ENCODE assay signal across 20 cellular contexts in the genomic region with DNA sequence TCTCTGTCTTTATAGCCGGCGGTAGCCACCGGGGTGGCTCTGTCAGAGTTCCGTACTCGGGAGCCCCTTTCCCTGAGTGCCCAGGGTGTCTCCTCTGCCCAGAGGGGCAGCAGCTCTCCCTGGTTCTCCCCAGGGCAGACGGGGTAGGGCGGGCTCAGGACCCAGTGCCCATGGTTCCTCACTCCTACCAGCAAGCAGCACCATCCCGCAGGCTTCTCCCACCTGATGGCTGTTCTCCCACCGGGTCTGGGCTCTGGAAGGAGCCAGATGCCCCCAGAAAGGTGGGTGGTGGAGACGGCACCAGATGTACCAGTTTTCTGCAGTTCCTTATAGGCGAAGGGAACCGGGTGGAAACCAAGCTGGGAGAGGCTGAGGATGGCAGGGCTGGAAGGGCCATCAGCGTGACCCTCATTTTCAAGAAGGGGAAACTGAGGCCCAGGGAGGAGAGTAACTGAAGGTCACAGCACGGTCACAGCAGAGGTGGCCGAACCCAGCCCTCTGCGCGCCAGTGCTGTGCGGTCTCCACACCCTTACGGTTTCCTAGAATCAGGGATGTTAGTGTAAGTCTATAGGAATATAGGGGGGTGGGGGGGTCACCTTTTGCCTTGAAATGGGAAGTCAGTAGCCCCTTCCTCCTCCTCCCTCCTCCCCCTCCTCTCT.
DNase-seq lines count a peak whose midpoint lies in the region; ATAC-seq and TF ChIP-seq lines count a peak whose summit lies in the region.
"Had no signal": no experiment of that assay in that cellular context is flagged by ENCODE, and none has a peak within 500 bp of the region (broad histone marks: within the 10 kb centered on the region; RNA-seq: fewer than 3 reads in every experiment).

No MANE protein-coding gene starts in this region.

- DNase-seq in left ventricle myocardium superior (peak; percentile 10), left ventricle myocardium inferior (no peak), lower lobe of right lung (peak; percentile 36), NCI-H1105 treated with DMSO at 0.1 percent for 48 hours (lab: John Stamatoyannopoulos, UW) (no peak), endothelial cell (ENCODE audit: low spot score) (no peak)
- DNase-seq: 8988T; ACHN; C1 segment of cervical spinal cord; Calu3; CD4-positive, alpha-beta memory T cell; COR-L47; DMS53; DMS79 treated with DMSO at 0.1 percent for 48 hours; GF-D8; GOT3; H7; HCEC 1CT had no signal

- H3K4me3 Mint-ChIP-seq in dendritic cell treated with granulocyte-macrophage colony-stimulating factor and Interleukin-4, amounts not matched to agents 40 ng/mL and 50 ng/mL, for 4 days = no peak overlapping the region
- H3K4me3 Mint-ChIP-seq in endothelial cell (ENCODE audit: unreplicated experiment) = no peak overlapping the region
- H3K4me3 Mint-ChIP-seq: CD4-positive, alpha-beta memory T cell had no signal

- no peaks in the 10 kb centered on the region for H3K36me3 Mint-ChIP-seq in dendritic cell treated with granulocyte-macrophage colony-stimulating factor and Interleukin-4, amounts not matched to agents 40 ng/mL and 50 ng/mL, for 4 days (ENCODE audit: low read depth)
- H3K36me3 Mint-ChIP-seq in endothelial cell (ENCODE audit: low read depth, unreplicated experiment) = no peaks in the 10 kb centered on the region
- H3K36me3 Mint-ChIP-seq: CD4-positive, alpha-beta memory T cell had no signal

- no peaks in the 10 kb centered on the region for H3K9me3 Mint-ChIP-seq in dendritic cell treated with granulocyte-macrophage colony-stimulating factor and Interleukin-4, amounts not matched to agents 40 ng/mL and 50 ng/mL, for 4 days
- no peaks in the 10 kb centered on the region for H3K9me3 Mint-ChIP-seq in endothelial cell (ENCODE audit: unreplicated experiment)
- H3K9me3 Mint-ChIP-seq: CD4-positive, alpha-beta memory T cell had no signal

- H3K27ac Mint-ChIP-seq in dendritic cell treated with granulocyte-macrophage colony-stimulating factor and Interleukin-4, amounts not matched to agents 40 ng/mL and 50 ng/mL, for 4 days = peak overlapping the region; percentile 30
- H3K27ac Mint-ChIP-seq in endothelial cell (ENCODE audit: unreplicated experiment) = no peak overlapping the region
- H3K27ac Mint-ChIP-seq: CD4-positive, alpha-beta memory T cell had no signal

- intact Hi-C loops in left ventricle myocardium superior (cut with micrococcal nuclease) = no loop called here
- intact Hi-C loops in left ventricle myocardium inferior (cut with micrococcal nuclease) = no loop called here
- intact Hi-C loops in dendritic cell treated with granulocyte-macrophage colony-stimulating factor and Interleukin-4, amounts not matched to agents 40 ng/mL and 50 ng/mL, for 4 days (cut with micrococcal nuclease) = loop anchor here (10.0 kb wide), 1 partner anchor 86 kb away; no protein-coding TSS in a partner anchor
- intact Hi-C loops in lower lobe of right lung (cut with DNase I) = no loop called here

- H3K36me3 ChIP-seq in left ventricle myocardium inferior = no peaks in the 10 kb centered on the region
- H3K36me3 ChIP-seq in lower lobe of right lung = no peaks in the 10 kb centered on the region

- H3K27ac ChIP-seq in left ventricle myocardium inferior (replicated peaks) = no peak overlapping the region
- H3K27ac ChIP-seq in lower lobe of right lung = no peak overlapping the region
- H3K27ac ChIP-seq: A549 had no signal

- H3K9me3 ChIP-seq in left ventricle myocardium inferior (replicated peaks) = no peaks in the 10 kb centered on the region
- H3K9me3 ChIP-seq in lower lobe of right lung = no peaks in the 10 kb centered on the region
- H3K9me3 ChIP-seq: A549 had no signal

- peaks cover 34% of the 10 kb centered on the region for H3K4me1 Mint-ChIP-seq in dendritic cell treated with granulocyte-macrophage colony-stimulating factor and Interleukin-4, amounts not matched to agents 40 ng/mL and 50 ng/mL, for 4 days (ENCODE audit: low read depth)
- no peaks in the 10 kb centered on the region for H3K4me1 Mint-ChIP-seq in endothelial cell (ENCODE audit: unreplicated experiment)

- no peak for ATAC-seq in left ventricle myocardium superior
- no peak for ATAC-seq in lower lobe of right lung
- no peak for ATAC-seq in GM21737 (IDR thresholded peaks at IDR 0.05; ENCODE audit: unreplicated experiment)
- ATAC-seq: A549 had no signal

- H3K4me3 ChIP-seq in left ventricle myocardium inferior (no peak overlapping the region), lower lobe of right lung (no peak overlapping the region)
- H3K4me3 ChIP-seq: A549 had no signal

- TF ChIP-seq CTCF in left ventricle myocardium inferior (IDR thresholded peaks at IDR 0.05; ENCODE audit: borderline replicate concordance) (no peak), lower lobe of right lung (IDR thresholded peaks at IDR 0.05) (no peak), endothelial cell (IDR thresholded peaks at IDR 0.05; ENCODE audit: unreplicated experiment) (no peak)

- H3K4me1 ChIP-seq in left ventricle myocardium inferior (no peaks in the 10 kb centered on the region), lower lobe of right lung (no peaks in the 10 kb centered on the region)
- H3K4me1 ChIP-seq: A549 had no signal

- H3K27me3 ChIP-seq in left ventricle myocardium inferior (ENCODE audit: low read depth) = peaks cover 3% of the 10 kb centered on the region
- no peaks in the 10 kb centered on the region for H3K27me3 ChIP-seq in lower lobe of right lung (ENCODE audit: low read depth)

- peaks cover 15% of the 10 kb centered on the region for H3K27me3 Mint-ChIP-seq in dendritic cell treated with granulocyte-macrophage colony-stimulating factor and Interleukin-4, amounts not matched to agents 40 ng/mL and 50 ng/mL, for 4 days
- H3K27me3 Mint-ChIP-seq in endothelial cell (ENCODE audit: unreplicated experiment) = peaks cover 5% of the 10 kb centered on the region
- H3K27me3 Mint-ChIP-seq: CD4-positive, alpha-beta memory T cell had no signal

Comparison
In these comparisons a context has a peak if more than half of its experiments do, and no peak if none do; other contexts are left out.
1. DNase-seq: peak in left ventricle myocardium superior (single experiment) and lower lobe of right lung (single experiment); none in left ventricle myocardium inferior (single experiment), NCI-H1105 treated with DMSO at 0.1 percent for 48 hours (single experiment) and endothelial cell (single experiment).